ENCODE assay signal across 21 cellular contexts in genomic region chr14:100903672-100904185, GRCh38. TPM values are rescaled to one million over a fixed set of nuclear protein-coding genes. Genes with fewer than 3 reads are reported as not detected.
A peak's percentile ranks its signal among the peaks of the same experiment; 100 is the strongest.
DNase-seq lines count a peak whose midpoint lies in the region; ATAC-seq and TF ChIP-seq lines count a peak whose summit lies in the region.
"Had no signal": no experiment of that assay in that cellular context is flagged by ENCODE, and none has a peak within 500 bp of the region (broad histone marks: within the 10 kb centered on the region; RNA-seq: fewer than 3 reads in every experiment).

TSS of gene RTL1 (minus strand) at chr14:100903722. CDS start at chr14:100884788, 18,934 bp downstream.

- H3K4me3 ChIP-seq in upper lobe of right lung, result no peak within 1 kb of the TSS
- H3K4me3 ChIP-seq: BLaER1 treated with 17β-estradiol and CSF1 and Interleukin-3, amounts not matched to agents 10 nM and 100 nM; esophagus squamous epithelium; prostate gland; upper lobe of left lung had no signal

- TF ChIP-seq CTCF in GM13977 (IDR thresholded peaks at IDR 0.05; ENCODE audit: extremely low read depth, insufficient read depth, missing control alignments), result no peak
- TF ChIP-seq CTCF in HFFc6 (IDR thresholded peaks at IDR 0.05), result no peak
- no peak for TF ChIP-seq CTCF in glutamatergic neuron (IDR thresholded peaks at IDR 0.05; ENCODE audit: partially characterized antibody, unreplicated experiment)
- TF ChIP-seq CTCF in neural crest cell (conservative IDR thresholded peaks at IDR 0.05), result no peak
- no peak for TF ChIP-seq CTCF in upper lobe of right lung (IDR thresholded peaks at IDR 0.05)

- no peaks in the 10 kb centered on the region for H3K9me3 ChIP-seq in upper lobe of right lung
- H3K9me3 ChIP-seq: esophagus squamous epithelium, prostate gland, upper lobe of left lung had no signal

- H3K36me3 ChIP-seq in upper lobe of right lung, result no peaks in the 10 kb centered on the region
- H3K36me3 ChIP-seq: BLaER1 treated with 17β-estradiol and CSF1 and Interleukin-3, amounts not matched to agents 10 nM and 100 nM; esophagus squamous epithelium; prostate gland; upper lobe of left lung had no signal

- peaks cover 64% of the 10 kb centered on the region for H3K27me3 ChIP-seq in upper lobe of right lung

- H3K4me1 Mint-ChIP-seq in HFFc6 (ENCODE audit: low read depth), result no peaks in the 10 kb centered on the region
- peaks cover 33% of the 10 kb centered on the region for H3K4me1 Mint-ChIP-seq in glutamatergic neuron (ENCODE audit: low read depth, unreplicated experiment)
- peaks cover 59% of the 10 kb centered on the region for H3K4me1 Mint-ChIP-seq in neural crest cell
- H3K4me1 Mint-ChIP-seq: activated naive CD4-positive, alpha-beta T cell treated with anti-CD3 and anti-CD28 coated beads, Interleukin-2, amount 50 U/mL, for 24 hours had no signal

- no peak within 1 kb of the TSS for H3K27ac ChIP-seq in upper lobe of right lung
- H3K27ac ChIP-seq: BLaER1 treated with 17β-estradiol and CSF1 and Interleukin-3, amounts not matched to agents 10 nM and 100 nM; esophagus squamous epithelium; prostate gland; upper lobe of left lung had no signal

- H3K9me3 Mint-ChIP-seq in HFFc6 (no peaks in the 10 kb centered on the region), glutamatergic neuron (ENCODE audit: unreplicated experiment) (peaks cover 16% of the 10 kb centered on the region), neural crest cell (no peaks in the 10 kb centered on the region)
- H3K9me3 Mint-ChIP-seq: activated naive CD4-positive, alpha-beta T cell treated with anti-CD3 and anti-CD28 coated beads, Interleukin-2, amount 50 U/mL, for 24 hours had no signal

- H3K36me3 Mint-ChIP-seq in HFFc6 (ENCODE audit: low read depth), result peaks cover 11% of the 10 kb centered on the region
- H3K36me3 Mint-ChIP-seq in glutamatergic neuron (ENCODE audit: unreplicated experiment), result no peaks in the 10 kb centered on the region
- H3K36me3 Mint-ChIP-seq in neural crest cell (ENCODE audit: low read depth), result no peaks in the 10 kb centered on the region
- H3K36me3 Mint-ChIP-seq: activated naive CD4-positive, alpha-beta T cell treated with anti-CD3 and anti-CD28 coated beads, Interleukin-2, amount 50 U/mL, for 24 hours had no signal

- ATAC-seq in upper lobe of right lung (no peak), GM18517 (IDR thresholded peaks at IDR 0.05; ENCODE audit: unreplicated experiment) (no peak)
- ATAC-seq: Panc1; stimulated activated naive CD8-positive, alpha-beta T cell treated with anti-CD3 and anti-CD28 coated beads, Interleukin-15, Interleukin-2, amounts not matched to agents 100 U/mL and 50 U/mL, for 24 hours had no signal

- DNase-seq in GM13977 (ENCODE audit: low spot score), result peak; percentile 7
- DNase-seq in HFFc6, result no peak
- no peak for DNase-seq in glutamatergic neuron
- no peak for DNase-seq in neural crest cell (ENCODE audit: low read depth, low spot score)
- DNase-seq in upper lobe of right lung, result no peak
- no peak for DNase-seq in stimulated activated CD4-positive, alpha-beta T cell treated with anti-CD3 and anti-CD28 coated beads, Interleukin-12 subunit alpha, Interleukin-12 subunit beta, amount 100 ng/mL, for 4 hours
- no peak for DNase-seq in stimulated activated CD4-positive, alpha-beta T cell treated with anti-CD3 and anti-CD28 coated beads, Interleukin-4, amount 100 ng/mL, for 24 hours
- DNase-seq: activated CD4-positive, alpha-beta T cell treated with anti-CD3 and anti-CD28 coated beads, Interleukin-2, amount 50 U/mL, for 4 hours; activated T-cell treated with anti-CD3 and anti-CD28 coated beads, Interleukin-2, amount 50 U/mL, for 48 hours; esophagus squamous epithelium; HCEC 1CT; Karpas-422; NCI-H1105; stimulated activated naive CD8-positive, alpha-beta T cell treated with anti-CD3 and anti-CD28 coated beads, Interleukin-15, Interleukin-2, amounts not matched to agents 100 U/mL and 50 U/mL, for 24 hours; upper lobe of left lung had no signal

- H3K4me3 Mint-ChIP-seq in HFFc6 (no peak within 1 kb of the TSS), glutamatergic neuron (ENCODE audit: unreplicated experiment) (peak within 1 kb of the TSS; percentile 82), neural crest cell (peak within 1 kb of the TSS; percentile 87)
- H3K4me3 Mint-ChIP-seq: activated naive CD4-positive, alpha-beta T cell treated with anti-CD3 and anti-CD28 coated beads, Interleukin-2, amount 50 U/mL, for 24 hours had no signal

- in situ Hi-C loops in GM13977 (cut with MboI; ENCODE audit: low pct_unique_long_range_greater_than_20kb, low sequenced_read_pairs, unreplicated experiment), result no loop called here

- peak within 1 kb of the TSS; percentile 33; the same call in 1 of the 2 replicates for H3K27ac Mint-ChIP-seq in HFFc6
- no peak within 1 kb of the TSS for H3K27ac Mint-ChIP-seq in glutamatergic neuron (ENCODE audit: unreplicated experiment)
- H3K27ac Mint-ChIP-seq in neural crest cell (ENCODE audit: unreplicated experiment), result peak within 1 kb of the TSS; percentile 50
- H3K27ac Mint-ChIP-seq: activated naive CD4-positive, alpha-beta T cell treated with anti-CD3 and anti-CD28 coated beads, Interleukin-2, amount 50 U/mL, for 24 hours had no signal

- H3K4me1 ChIP-seq in upper lobe of right lung, result peaks cover 9% of the 10 kb centered on the region

- intact Hi-C loops in upper lobe of right lung (cut with DNase I), result no loop called here

- H3K27me3 Mint-ChIP-seq in HFFc6 (ENCODE audit: insufficient read depth), result peaks cover 53% of the 10 kb centered on the region
- peaks cover 15% of the 10 kb centered on the region for H3K27me3 Mint-ChIP-seq in glutamatergic neuron (ENCODE audit: unreplicated experiment)
- H3K27me3 Mint-ChIP-seq in neural crest cell (ENCODE audit: low read depth), result peaks cover 61% of the 10 kb centered on the region

RNA-seq across cellular contexts. Expression of gene RTL1, which starts in this region (rescaled TPM):
- not detected for total RNA-seq in HFFc6 (2021; fragmentation: NEBNext Ultra II Directional; extraction: Animal tissue kit (Norgen Biotek cat#: 25700))
- total RNA-seq in glutamatergic neuron (ENCODE audit: unreplicated experiment) (not detected), neural crest cell (0.09 and 0.18 TPM in 2 replicates), upper lobe of right lung (not detected)
- total RNA-seq: dermis blood vessel endothelial cell, esophagus squamous epithelium, upper lobe of left lung had no signal
